In the genomic region with DNA sequence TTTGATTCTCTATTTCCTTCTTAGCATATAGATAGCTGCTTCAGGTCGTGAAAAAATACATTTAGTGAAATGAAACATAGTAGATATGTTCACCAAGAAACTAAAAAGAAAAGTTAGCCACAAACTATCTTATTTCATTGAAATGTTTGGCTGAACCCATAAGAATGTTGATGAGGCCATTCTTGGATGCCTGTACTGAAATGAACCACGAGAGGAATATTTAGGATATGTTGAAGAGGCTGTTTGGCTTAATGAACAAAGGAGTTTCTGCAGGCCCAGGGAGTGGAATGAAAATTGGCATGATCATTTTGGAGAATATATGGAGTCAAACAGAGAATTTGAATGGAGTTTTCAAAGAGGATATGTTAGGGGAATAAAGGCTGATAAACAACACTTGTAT, we compare ENCODE assay signal across 23 cellular contexts. TPM values are rescaled to one million over a fixed set of nuclear protein-coding genes. Genes with fewer than 3 reads are reported as not detected.
DNase-seq lines count a peak whose midpoint lies in the region; ATAC-seq and TF ChIP-seq lines count a peak whose summit lies in the region.
"Had no signal": no experiment of that assay in that cellular context is flagged by ENCODE, and none has a peak within 500 bp of the region (broad histone marks: within the 10 kb centered on the region; RNA-seq: fewer than 3 reads in every experiment).

No MANE protein-coding gene starts in this region.

- H3K4me3 ChIP-seq in heart left ventricle = peak overlapping the region in 2 of 12 donors; percentile 16 to 17
- no peak overlapping the region for H3K4me3 ChIP-seq in choroid plexus epithelial cell (ENCODE audit: low read depth, low read length)
- peak overlapping the region in 1 of 2 donors; percentile 39 for H3K4me3 ChIP-seq in muscle layer of duodenum (ENCODE audit: low read depth in 1 of 2, low read length in 2 of 2)
- no peak overlapping the region for H3K4me3 ChIP-seq in transverse colon
- H3K4me3 ChIP-seq: esophagus squamous epithelium, spleen, testis had no signal

- no peak for TF ChIP-seq POLR2A in heart left ventricle (IDR thresholded peaks at IDR 0.05)
- no peak for TF ChIP-seq POLR2A in transverse colon (IDR thresholded peaks at IDR 0.05)

- intact Hi-C loops in heart left ventricle (cut with DNase I) (no loop called here), Right ventricle myocardium inferior (cut with DNase I) (no loop called here), transverse colon (cut with DNase I; ENCODE audit: low total_unique reads) (no loop called here)

- in situ Hi-C loops in transverse colon (cut with MboI; ENCODE audit: low pct_ligation_motif_present in 1 of 4, low pct_unique_long_range_greater_than_20kb in 1 of 4, low sequenced_read_pairs in 3 of 4) = no loop called here

- H3K4me1 ChIP-seq in heart left ventricle = peaks cover 0 to 16% (median 7%) of the 10 kb centered on the region in 12 donors
- H3K4me1 ChIP-seq in muscle layer of duodenum (ENCODE audit: control insufficient read depth in 1 of 2, insufficient read depth in 2 of 2, low read length in 2 of 2) = peaks cover 0 to 22% of the 10 kb centered on the region in 2 donors
- H3K4me1 ChIP-seq in transverse colon = peaks cover 0 to 8% (median 4%) of the 10 kb centered on the region in 4 donors

- ATAC-seq in heart left ventricle (peak in 1 of 4 donors; percentile 36), Right ventricle myocardium inferior (no peak)
- ATAC-seq: activated naive CD8-positive, alpha-beta T cell treated with anti-CD3 and anti-CD28 coated beads, Interleukin-2, amount 50 U/mL, for 24 hours; CD8-positive, alpha-beta T cell; HepG2 had no signal

- H3K9me3 ChIP-seq in heart left ventricle = no peaks in the 10 kb centered on the region
- H3K9me3 ChIP-seq in muscle layer of duodenum (ENCODE audit: control insufficient read depth in 1 of 2, low read length in 2 of 2) = no peaks in the 10 kb centered on the region
- no peaks in the 10 kb centered on the region for H3K9me3 ChIP-seq in transverse colon
- H3K9me3 ChIP-seq: esophagus squamous epithelium, spleen, testis had no signal

- H3K27me3 ChIP-seq in heart left ventricle (no peaks in the 10 kb centered on the region), muscle layer of duodenum (ENCODE audit: low read depth, low read length) (no peaks in the 10 kb centered on the region), transverse colon (no peaks in the 10 kb centered on the region)
- H3K27me3 ChIP-seq: esophagus squamous epithelium, spleen, testis had no signal

- DNase-seq in heart left ventricle = no peak
- DNase-seq in Right ventricle myocardium inferior (ENCODE audit: missing footprints) = no peak
- peak; percentile 41 for DNase-seq in choroid plexus epithelial cell (ENCODE audit: low read depth)
- no peak for DNase-seq in transverse colon
- DNase-seq in middle frontal gyrus (ENCODE audit: extremely low spot score, low spot score) = no peak
- no peak for DNase-seq in NCI-H510A (lab: John Stamatoyannopoulos, UW)
- no peak for DNase-seq in NCI-H1417 (lab: John Stamatoyannopoulos, UW)
- DNase-seq: 8988T; activated CD4-positive, alpha-beta T cell treated with anti-CD3 and anti-CD28 coated beads for 4 hours; activated naive CD8-positive, alpha-beta T cell treated with anti-CD3 and anti-CD28 coated beads, Interleukin-2, amount 50 U/mL, for 24 hours; CD8-positive, alpha-beta T cell; DMS79; esophagus squamous epithelium; left cardiac atrium; NCI-H1694 treated with DMSO at 0.1 percent for 48 hours; NCI-H446; spleen; SW 1271; testis had no signal

- H3K27ac ChIP-seq in heart left ventricle (peak overlapping the region in 7 of 12 donors; percentile 1 to 66 (median 33)), muscle layer of duodenum (ENCODE audit: low read length) (peak overlapping the region; percentile 40), transverse colon (peak overlapping the region; percentile 44 to 77 (median 62))
- H3K27ac ChIP-seq: RWPE1, testis had no signal

- H3K36me3 ChIP-seq in heart left ventricle = peaks cover 0 to 5% (median 0%) of the 10 kb centered on the region in 9 donors
- no peaks in the 10 kb centered on the region for H3K36me3 ChIP-seq in muscle layer of duodenum (ENCODE audit: control insufficient read depth in 1 of 2, insufficient read depth in 2 of 2, low read length in 2 of 2)
- H3K36me3 ChIP-seq in transverse colon = no peaks in the 10 kb centered on the region
- H3K36me3 ChIP-seq: esophagus squamous epithelium, spleen had no signal

- TF ChIP-seq EP300 in transverse colon (IDR thresholded peaks at IDR 0.05; ENCODE audit: low read depth) = no peak

- TF ChIP-seq CTCF in heart left ventricle (IDR thresholded peaks at IDR 0.05) (no peak), choroid plexus epithelial cell (conservative IDR thresholded peaks at IDR 0.05; ENCODE audit: low read depth, low read length) (no peak), transverse colon (IDR thresholded peaks at IDR 0.05) (no peak)

- WGBS in heart left ventricle, 4 donors = 60 to 75% (median 66%) methylated on average over 2 of the region's 2 CpGs
- WGBS in transverse colon (ENCODE audit: low coverage in 1 of 2), 2 donors = 55 to 60% methylated on average over 2 of the region's 2 CpGs

RNA-seq across cellular contexts. Expression of a gene that starts 36.2 kb away (rescaled TPM):
- 1 to 10 TPM; 1.0 to 3.1 (median 1.7) TPM for total RNA-seq in heart left ventricle
- 1 to 10 TPM in 1 of 2 donors, under 1 TPM in 1; 0.34 to 1.7 TPM for polyA plus RNA-seq in heart left ventricle
- 1.5 TPM for total RNA-seq in Right ventricle myocardium inferior
- total RNA-seq in transverse colon = 1 to 10 TPM in 3 of 4 donors, under 1 TPM in 1; 0.60 to 3.4 (median 1.2) TPM
- total RNA-seq: CD8-positive, alpha-beta T cell; HepG2; M059J had no signal
- polyA plus RNA-seq: HepG2 had no signal
